ENCODE assay signal across 24 cellular contexts in genomic region chr4:142414336-142414945, GRCh38.
A peak's percentile ranks its signal among the peaks of the same experiment; 100 is the strongest.
DNase-seq lines count a peak whose midpoint lies in the region; ATAC-seq, FAIRE-seq and TF ChIP-seq lines count a peak whose summit lies in the region.
"Had no signal": no experiment of that assay in that cellular context is flagged by ENCODE, and none has a peak within 500 bp of the region (broad histone marks: within the 10 kb centered on the region; RNA-seq: fewer than 3 reads in every experiment).

No MANE protein-coding gene starts in this region.

- dilution Hi-C loops in keratinocyte (cut with MboI; ENCODE audit: extremely low pct_ligation_motif_present, low sequenced_read_pairs): no loop called here

- H3K9me1 ChIP-seq in keratinocyte (ENCODE audit: control insufficient read depth, extremely low read depth, insufficient read depth, low read length): no peaks in the 10 kb centered on the region

- H3K36me3 Mint-ChIP-seq in CD4-positive, alpha-beta T cell (ENCODE audit: low read depth): no peaks in the 10 kb centered on the region
- H3K36me3 Mint-ChIP-seq in activated naive CD8-positive, alpha-beta T cell treated with anti-CD3 and anti-CD28 coated beads, Interleukin-2, amount 10 ng/mL, durations not matched to agents 7 days and 5 days: peaks cover 5% of the 10 kb centered on the region

- no peak overlapping the region for H3K4me3 ChIP-seq in keratinocyte (ENCODE audit: control insufficient read depth in 2 of 3, extremely low read depth in 1 of 3, insufficient read depth in 2 of 3, low read depth in 1 of 3, low read length in 3 of 3)
- H3K4me3 ChIP-seq: BLaER1, body of pancreas, heart right ventricle, spleen, upper lobe of right lung had no signal

- no peaks in the 10 kb centered on the region for H3K36me3 ChIP-seq in keratinocyte (ENCODE audit: control insufficient read depth in 2 of 2, extremely low read depth in 1 of 2, insufficient read depth in 2 of 2, low read length in 2 of 2)
- H3K36me3 ChIP-seq: BLaER1, heart right ventricle, spleen, upper lobe of right lung had no signal

- no peaks in the 10 kb centered on the region for H4K20me1 ChIP-seq in keratinocyte (ENCODE audit: control insufficient read depth, extremely low read depth, insufficient read depth, low read length)
- H4K20me1 ChIP-seq: BLaER1 had no signal

- peaks cover 2% of the 10 kb centered on the region for H3K9me3 Mint-ChIP-seq in CD4-positive, alpha-beta T cell
- peaks cover 3% of the 10 kb centered on the region for H3K9me3 Mint-ChIP-seq in activated naive CD8-positive, alpha-beta T cell treated with anti-CD3 and anti-CD28 coated beads, Interleukin-2, amount 10 ng/mL, durations not matched to agents 7 days and 5 days
- H3K9me3 Mint-ChIP-seq: effector memory CD8-positive, alpha-beta T cell had no signal

- H3K27me3 ChIP-seq in CD4-positive, alpha-beta T cell (ENCODE audit: control insufficient read depth, insufficient read depth, low read length): no peaks in the 10 kb centered on the region
- no peaks in the 10 kb centered on the region for H3K27me3 ChIP-seq in keratinocyte (ENCODE audit: control insufficient read depth, extremely low read depth, insufficient read depth, low read length)
- H3K27me3 ChIP-seq: BLaER1, heart right ventricle, spleen, upper lobe of right lung had no signal

- TF ChIP-seq CTCF in CD4-positive, alpha-beta T cell (IDR thresholded peaks at IDR 0.05): no peak
- TF ChIP-seq CTCF in keratinocyte (optimal IDR thresholded peaks at IDR 0.05 in 1 of 3, IDR thresholded peaks at IDR 0.05 in 1 of 3, conservative IDR thresholded peaks at IDR 0.05 in 1 of 3; ENCODE audit: extremely low read depth in 1 of 3, insufficient read depth in 2 of 3, low read length in 3 of 3): peak in 2 of 3 experiments; percentile 20 to 47

- no peaks in the 10 kb centered on the region for H3K79me2 ChIP-seq in keratinocyte (ENCODE audit: control insufficient read depth, insufficient read depth, low read length)

- POLR2A ChIA-PET in CD4-positive, alpha-beta T cell (lab: Charles Lee): interaction anchor here (0.9 to 1.2 kb wide), 6 partner anchors 8 to 64 kb away, joined by 3 to 4 read pairs (median 3); no protein-coding TSS in a partner anchor
- POLR2A ChIA-PET in activated naive CD8-positive, alpha-beta T cell treated with anti-CD3 and anti-CD28 coated beads, Interleukin-2, amount 10 ng/mL, durations not matched to agents 7 days and 5 days (lab: Charles Lee): no interaction called here

- H3K27ac Mint-ChIP-seq in CD4-positive, alpha-beta T cell: peak overlapping the region; percentile 59
- peak overlapping the region; percentile 18 for H3K27ac Mint-ChIP-seq in activated naive CD8-positive, alpha-beta T cell treated with anti-CD3 and anti-CD28 coated beads, Interleukin-2, amount 10 ng/mL, durations not matched to agents 7 days and 5 days
- H3K27ac Mint-ChIP-seq: effector memory CD8-positive, alpha-beta T cell; mesothelial cell of epicardium had no signal

- CTCF ChIA-PET in CD4-positive, alpha-beta T cell (lab: Charles Lee): interaction anchor here (0.8 to 1.4 kb wide), 3 partner anchors 47 to 153 kb away, joined by 3 to 5 read pairs (median 4); no protein-coding TSS in a partner anchor

- H2AFZ ChIP-seq in keratinocyte (ENCODE audit: control insufficient read depth, low read length): peak overlapping the region; percentile 61

- no peak overlapping the region for H3K27ac ChIP-seq in CD4-positive, alpha-beta T cell (ENCODE audit: low read depth, low read length)
- peak overlapping the region; percentile 41 for H3K27ac ChIP-seq in keratinocyte (ENCODE audit: control insufficient read depth, insufficient read depth, low read length)
- H3K27ac ChIP-seq: 22Rv1, BLaER1, body of pancreas, heart right ventricle, spleen, upper lobe of right lung had no signal

- intact Hi-C loops in CD4-positive, alpha-beta T cell (cut with DNase I, micrococcal nuclease): no loop called here

- peaks cover 36% of the 10 kb centered on the region for H3K4me1 ChIP-seq in keratinocyte (ENCODE audit: control insufficient read depth, extremely low read depth, insufficient read depth, low read length)
- H3K4me1 ChIP-seq: BLaER1, body of pancreas, upper lobe of right lung had no signal

- peak; percentile 83 for FAIRE-seq in keratinocyte (lab: Jason Lieb, UNC)
- FAIRE-seq: colon had no signal

- H3K9me3 ChIP-seq in CD4-positive, alpha-beta T cell (ENCODE audit: control insufficient read depth, low read length): no peaks in the 10 kb centered on the region
- no peaks in the 10 kb centered on the region for H3K9me3 ChIP-seq in keratinocyte (ENCODE audit: control insufficient read depth, low read depth, low read length)
- H3K9me3 ChIP-seq: body of pancreas, heart right ventricle, spleen, upper lobe of right lung had no signal

- peak; percentile 6 for DNase-seq in NCI-H510A treated with DMSO at 0.1 percent for 48 hours (lab: John Stamatoyannopoulos, UW)
- no peak for DNase-seq in NCI-H510A (lab: John Stamatoyannopoulos, UW)
- DNase-seq in CD4-positive, alpha-beta T cell: no peak
- DNase-seq in activated naive CD8-positive, alpha-beta T cell treated with anti-CD3 and anti-CD28 coated beads, Interleukin-2, amount 10 ng/mL, durations not matched to agents 7 days and 5 days: no peak
- no peak for DNase-seq in keratinocyte (ENCODE audit: low read depth, low spot score)
- no peak for DNase-seq in COLO829 (ENCODE audit: low spot score)
- DNase-seq: activated CD4-positive, alpha-beta T cell treated with anti-CD3 and anti-CD28 coated beads for 4 hours; activated naive CD4-positive, alpha-beta T cell treated with anti-CD3 and anti-CD28 coated beads, Interleukin-2, amount 50 U/mL, for 16 hours; body of pancreas; effector memory CD8-positive, alpha-beta T cell; heart right ventricle; IMR-90; NCI-H1417; NCI-H774; spleen; stimulated activated CD4-positive, alpha-beta T cell treated with anti-CD3 and anti-CD28 coated beads, Interleukin-4, amount 100 ng/mL, for 24 hours; upper lobe of right lung had no signal

- no peak overlapping the region for H3K9ac ChIP-seq in keratinocyte (ENCODE audit: control insufficient read depth, extremely low read depth, insufficient read depth, low read length)
- H3K9ac ChIP-seq: BLaER1 had no signal

- no peaks in the 10 kb centered on the region for H3K27me3 Mint-ChIP-seq in CD4-positive, alpha-beta T cell
- no peaks in the 10 kb centered on the region for H3K27me3 Mint-ChIP-seq in activated naive CD8-positive, alpha-beta T cell treated with anti-CD3 and anti-CD28 coated beads, Interleukin-2, amount 10 ng/mL, durations not matched to agents 7 days and 5 days
- H3K27me3 Mint-ChIP-seq: effector memory CD8-positive, alpha-beta T cell had no signal

- ATAC-seq in CD4-positive, alpha-beta T cell (ENCODE audit: poor library complexity): no peak
- no peak for ATAC-seq in activated naive CD8-positive, alpha-beta T cell treated with anti-CD3 and anti-CD28 coated beads, Interleukin-2, amount 10 ng/mL, durations not matched to agents 7 days and 5 days (ENCODE audit: low read depth)
- ATAC-seq in GM21723 (IDR thresholded peaks at IDR 0.05; ENCODE audit: unreplicated experiment) (no peak), HG02678 (IDR thresholded peaks at IDR 0.05; ENCODE audit: unreplicated experiment) (no peak)
- ATAC-seq: body of pancreas; effector memory CD8-positive, alpha-beta T cell; heart right ventricle; left lobe of liver; upper lobe of right lung had no signal

- H3K4me1 Mint-ChIP-seq in CD4-positive, alpha-beta T cell (ENCODE audit: low read depth): peaks cover 66% of the 10 kb centered on the region
- H3K4me1 Mint-ChIP-seq in activated naive CD8-positive, alpha-beta T cell treated with anti-CD3 and anti-CD28 coated beads, Interleukin-2, amount 10 ng/mL, durations not matched to agents 7 days and 5 days: peaks cover 33% of the 10 kb centered on the region

- peak overlapping the region; percentile 15 for H3K4me2 ChIP-seq in keratinocyte (ENCODE audit: control insufficient read depth, extremely low read depth, insufficient read depth, low read depth, low read length)
- H3K4me2 ChIP-seq: BLaER1 had no signal

- H3K4me3 Mint-ChIP-seq in CD4-positive, alpha-beta T cell: no peak overlapping the region
- H3K4me3 Mint-ChIP-seq in activated naive CD8-positive, alpha-beta T cell treated with anti-CD3 and anti-CD28 coated beads, Interleukin-2, amount 10 ng/mL, durations not matched to agents 7 days and 5 days: no peak overlapping the region
- H3K4me3 Mint-ChIP-seq: effector memory CD8-positive, alpha-beta T cell; mesothelial cell of epicardium had no signal
